Comparison of ENCODE assay signal across 8 cellular contexts in the genomic region with DNA sequence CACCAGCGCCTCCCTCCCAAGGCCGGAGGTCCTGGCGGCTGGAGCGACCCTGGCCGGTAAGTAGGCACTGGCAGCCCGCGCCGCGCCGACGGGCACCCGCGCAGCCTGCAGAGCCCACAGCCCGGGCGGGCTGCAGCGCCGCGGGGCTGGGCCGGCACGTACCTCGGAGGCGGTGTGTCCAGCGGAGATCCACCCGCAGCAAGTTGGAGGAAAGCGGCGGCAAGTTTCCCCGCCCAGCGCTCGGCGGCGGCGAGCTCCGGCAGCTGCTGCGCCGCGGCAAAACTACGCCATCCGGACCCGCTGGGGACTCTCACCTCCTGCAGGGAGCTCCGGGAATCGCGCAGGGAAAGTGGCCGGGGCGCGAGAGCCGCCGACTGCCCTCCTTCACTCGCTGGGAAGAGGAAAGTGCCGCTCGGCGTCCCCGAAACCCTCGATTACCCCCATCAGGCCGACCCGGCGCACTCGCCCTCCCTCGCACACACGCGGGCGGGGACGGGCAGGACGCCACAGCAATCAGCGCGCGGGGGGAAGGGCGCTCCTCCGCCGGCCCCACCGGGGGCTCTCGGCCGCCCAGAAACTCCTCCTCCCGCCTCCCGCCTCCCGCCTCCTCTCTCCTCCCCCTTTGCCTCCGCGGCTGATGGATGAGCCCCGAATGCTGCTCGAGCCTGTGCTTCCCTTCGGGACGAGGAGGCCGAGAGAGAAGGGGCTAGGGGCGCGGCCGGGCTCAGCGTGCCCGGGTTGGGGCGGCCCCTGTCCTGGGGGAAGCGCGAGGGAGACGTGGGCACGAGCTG. TPM values are rescaled to one million over a fixed set of nuclear protein-coding genes. Genes with fewer than 3 reads are reported as not detected.
DNase-seq lines count a peak whose midpoint lies in the region; ATAC-seq and TF ChIP-seq lines count a peak whose summit lies in the region.

A gene (minus strand): TSS at position 436 of the 791 bp plus-strand sequence. CDS start 24,620 bp downstream, outside the sequence.

- CTCF ChIA-PET in naive thymus-derived CD4-positive, alpha-beta T cell (lab: Charles Lee) = interaction anchor here (0.5 to 4.8 kb wide), 7 partner anchors 36 to 410 kb away, joined by 3 to 42 read pairs (median 4); no protein-coding TSS in a partner anchor

- peak; percentile 26 for ATAC-seq in GM19468 (IDR thresholded peaks at IDR 0.05; ENCODE audit: extremely low read depth, unreplicated experiment)
- peak; percentile 84 for ATAC-seq in naive thymus-derived CD4-positive, alpha-beta T cell
- peak; percentile 72 for ATAC-seq in stimulated activated memory B cell treated with anti-CD40 and anti-IgM and Interleukin-4, amounts not matched to agents 10 μg/mL and 1 μg/mL and 100 μg/mL, for 72 hours

- DNase-seq in CMK (ENCODE audit: low read depth) (peak; percentile 7), HS-5 (ENCODE audit: low read depth) (peak; percentile 69), fibroblast of gingiva (ENCODE audit: low read depth) (peak; percentile 98)
- DNase-seq in activated T-helper 1 cell treated with anti-CD3 and anti-CD28 coated beads, Interleukin-2, amount 50 U/mL, for 16 hours (ENCODE audit: low read depth in 1 of 2, low spot score in 1 of 2) = peak; percentile 42 to 59
- DNase-seq in naive thymus-derived CD4-positive, alpha-beta T cell = peak; percentile 61 to 79 (median 73)

- intact Hi-C loops in naive thymus-derived CD4-positive, alpha-beta T cell (cut with micrococcal nuclease) = loop anchor here (1.0 to 10.0 kb wide), 9 partner anchors 39 to 861 kb away; a partner anchor contains a TSS

- peaks cover 12 to 15% of the 10 kb centered on the region in 2 donors for H3K4me1 ChIP-seq in naive thymus-derived CD4-positive, alpha-beta T cell (ENCODE audit: control insufficient read depth in 2 of 2, insufficient read depth in 2 of 2, low read length in 2 of 2)

- no peaks in the 10 kb centered on the region for H3K9me3 ChIP-seq in naive thymus-derived CD4-positive, alpha-beta T cell (ENCODE audit: control insufficient read depth in 2 of 3, low read length in 3 of 3)

- peak within 1 kb of the TSS; percentile 54 for H3K4me3 ChIP-seq in naive thymus-derived CD4-positive, alpha-beta T cell (ENCODE audit: low read length)

- no peaks in the 10 kb centered on the region for H3K27me3 ChIP-seq in naive thymus-derived CD4-positive, alpha-beta T cell (ENCODE audit: control insufficient read depth in 2 of 2, insufficient read depth in 2 of 2, low read length in 2 of 2)

- no peaks in the 10 kb centered on the region for H3K36me3 ChIP-seq in naive thymus-derived CD4-positive, alpha-beta T cell (ENCODE audit: control insufficient read depth in 2 of 3, insufficient read depth in 3 of 3, low read length in 3 of 3)

- peak within 1 kb of the TSS; percentile 86 to 99 (median 94) for H3K4me3 Mint-ChIP-seq in naive thymus-derived CD4-positive, alpha-beta T cell
- H3K4me3 Mint-ChIP-seq in stimulated activated memory B cell treated with anti-CD40 and anti-IgM and Interleukin-4, amounts not matched to agents 10 μg/mL and 1 μg/mL and 100 μg/mL, for 72 hours = peak within 1 kb of the TSS; percentile 82

- H3K4me1 Mint-ChIP-seq in naive thymus-derived CD4-positive, alpha-beta T cell = peaks cover 21 to 43% (median 27%) of the 10 kb centered on the region in 7 donors
- peaks cover 25% of the 10 kb centered on the region for H3K4me1 Mint-ChIP-seq in stimulated activated memory B cell treated with anti-CD40 and anti-IgM and Interleukin-4, amounts not matched to agents 10 μg/mL and 1 μg/mL and 100 μg/mL, for 72 hours

- POLR2A ChIA-PET in naive thymus-derived CD4-positive, alpha-beta T cell (lab: Charles Lee) = interaction anchor here (0.8 to 1.9 kb wide), 5 partner anchors 10 to 600 kb away, joined by 3 to 6 read pairs (median 4); no protein-coding TSS in a partner anchor

- peaks cover 0 to 42% (median 0%) of the 10 kb centered on the region in 5 donors for H3K27me3 Mint-ChIP-seq in naive thymus-derived CD4-positive, alpha-beta T cell
- peaks cover 47% of the 10 kb centered on the region for H3K27me3 Mint-ChIP-seq in stimulated activated memory B cell treated with anti-CD40 and anti-IgM and Interleukin-4, amounts not matched to agents 10 μg/mL and 1 μg/mL and 100 μg/mL, for 72 hours

- H3K27ac ChIP-seq in naive thymus-derived CD4-positive, alpha-beta T cell (ENCODE audit: low read depth, low read length) = peak within 1 kb of the TSS; percentile 68

- H3K9me3 Mint-ChIP-seq in naive thymus-derived CD4-positive, alpha-beta T cell = no peaks in the 10 kb centered on the region
- H3K9me3 Mint-ChIP-seq in stimulated activated memory B cell treated with anti-CD40 and anti-IgM and Interleukin-4, amounts not matched to agents 10 μg/mL and 1 μg/mL and 100 μg/mL, for 72 hours = no peaks in the 10 kb centered on the region

- H3K36me3 Mint-ChIP-seq in naive thymus-derived CD4-positive, alpha-beta T cell = peaks cover 0 to 3% (median 0%) of the 10 kb centered on the region in 5 donors
- no peaks in the 10 kb centered on the region for H3K36me3 Mint-ChIP-seq in stimulated activated memory B cell treated with anti-CD40 and anti-IgM and Interleukin-4, amounts not matched to agents 10 μg/mL and 1 μg/mL and 100 μg/mL, for 72 hours

- H3K27ac Mint-ChIP-seq in naive thymus-derived CD4-positive, alpha-beta T cell = peak within 1 kb of the TSS; percentile 78 to 94 (median 85)
- H3K27ac Mint-ChIP-seq in stimulated activated memory B cell treated with anti-CD40 and anti-IgM and Interleukin-4, amounts not matched to agents 10 μg/mL and 1 μg/mL and 100 μg/mL, for 72 hours = peak within 1 kb of the TSS; percentile 60

TF ChIP-seq in PFSK-1, 5 proteins besides CTCF, POLR2A, EP300 and RAD21:
- TF ChIP-seq, protein P1, sequence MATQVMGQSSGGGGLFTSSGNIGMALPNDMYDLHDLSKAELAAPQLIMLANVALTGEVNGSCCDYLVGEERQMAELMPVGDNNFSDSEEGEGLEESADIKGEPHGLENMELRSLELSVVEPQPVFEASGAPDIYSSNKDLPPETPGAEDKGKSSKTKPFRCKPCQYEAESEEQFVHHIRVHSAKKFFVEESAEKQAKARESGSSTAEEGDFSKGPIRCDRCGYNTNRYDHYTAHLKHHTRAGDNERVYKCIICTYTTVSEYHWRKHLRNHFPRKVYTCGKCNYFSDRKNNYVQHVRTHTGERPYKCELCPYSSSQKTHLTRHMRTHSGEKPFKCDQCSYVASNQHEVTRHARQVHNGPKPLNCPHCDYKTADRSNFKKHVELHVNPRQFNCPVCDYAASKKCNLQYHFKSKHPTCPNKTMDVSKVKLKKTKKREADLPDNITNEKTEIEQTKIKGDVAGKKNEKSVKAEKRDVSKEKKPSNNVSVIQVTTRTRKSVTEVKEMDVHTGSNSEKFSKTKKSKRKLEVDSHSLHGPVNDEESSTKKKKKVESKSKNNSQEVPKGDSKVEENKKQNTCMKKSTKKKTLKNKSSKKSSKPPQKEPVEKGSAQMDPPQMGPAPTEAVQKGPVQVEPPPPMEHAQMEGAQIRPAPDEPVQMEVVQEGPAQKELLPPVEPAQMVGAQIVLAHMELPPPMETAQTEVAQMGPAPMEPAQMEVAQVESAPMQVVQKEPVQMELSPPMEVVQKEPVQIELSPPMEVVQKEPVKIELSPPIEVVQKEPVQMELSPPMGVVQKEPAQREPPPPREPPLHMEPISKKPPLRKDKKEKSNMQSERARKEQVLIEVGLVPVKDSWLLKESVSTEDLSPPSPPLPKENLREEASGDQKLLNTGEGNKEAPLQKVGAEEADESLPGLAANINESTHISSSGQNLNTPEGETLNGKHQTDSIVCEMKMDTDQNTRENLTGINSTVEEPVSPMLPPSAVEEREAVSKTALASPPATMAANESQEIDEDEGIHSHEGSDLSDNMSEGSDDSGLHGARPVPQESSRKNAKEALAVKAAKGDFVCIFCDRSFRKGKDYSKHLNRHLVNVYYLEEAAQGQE (IDR thresholded peaks at IDR 0.05; ENCODE audit: insufficient read depth in 1 of 2, low read depth in 2 of 2, low read length in 2 of 2) = peak in 1 of 2 experiments; percentile 48; a peak in 1 of 4 replicates
- peak; percentile 81; the same call in 1 of the 2 replicates for TF ChIP-seq SIN3A (IDR thresholded peaks at IDR 0.05; ENCODE audit: borderline replicate concordance, insufficient read depth, low read length)
- peak; percentile 97 for TF ChIP-seq FOXP2 (optimal IDR thresholded peaks at IDR 0.05; ENCODE audit: borderline replicate concordance, extremely low read depth, extremely low read length, insufficient read depth)
- TF ChIP-seq POLR2AphosphoS5 (IDR thresholded peaks at IDR 0.05; ENCODE audit: low read depth, low read length) = peak; percentile 84
- peak; percentile 84; the same call in 1 of the 2 replicates for TF ChIP-seq TAF1 (IDR thresholded peaks at IDR 0.05; ENCODE audit: borderline replicate concordance, insufficient read depth, low read length)

RNA-seq across cellular contexts. Expression of the gene that starts here (rescaled TPM):
- 61.8 TPM for polyA plus RNA-seq in PFSK-1 (2012; ENCODE audit: insufficient read length, low read depth)
- total RNA-seq in naive thymus-derived CD4-positive, alpha-beta T cell = 10 to 100 TPM; 10.1 to 36.3 (median 18.5) TPM
- 10 to 100 TPM in 1 of 2 donors, 1 to 10 TPM in 1; 9.4 to 11.4 TPM for polyA plus RNA-seq in naive thymus-derived CD4-positive, alpha-beta T cell

Comparison
In these comparisons a context has a peak if more than half of its experiments do, and no peak if none do; other contexts are left out.
1. Peak in every context shown above with its lines: DNase-seq, ATAC-seq, H3K4me3 ChIP-seq and H3K27ac ChIP-seq.
2. DNase-seq: peak in every context shown above with its lines; median percentile 98 in fibroblast of gingiva; 73 in naive thymus-derived CD4-positive, alpha-beta T cell; 69 in HS-5; 50 in activated T-helper 1 cell treated with anti-CD3 and anti-CD28 coated beads, Interleukin-2, amount 50 U/mL, for 16 hours; 7 in CMK.
3. ATAC-seq: peak in every context shown above with its lines; median percentile 84 in naive thymus-derived CD4-positive, alpha-beta T cell; 72 in stimulated activated memory B cell treated with anti-CD40 and anti-IgM and Interleukin-4, amounts not matched to agents 10 μg/mL and 1 μg/mL and 100 μg/mL, for 72 hours; 26 in GM19468.